ENCODE assay signal across 9 cellular contexts in the genomic region with DNA sequence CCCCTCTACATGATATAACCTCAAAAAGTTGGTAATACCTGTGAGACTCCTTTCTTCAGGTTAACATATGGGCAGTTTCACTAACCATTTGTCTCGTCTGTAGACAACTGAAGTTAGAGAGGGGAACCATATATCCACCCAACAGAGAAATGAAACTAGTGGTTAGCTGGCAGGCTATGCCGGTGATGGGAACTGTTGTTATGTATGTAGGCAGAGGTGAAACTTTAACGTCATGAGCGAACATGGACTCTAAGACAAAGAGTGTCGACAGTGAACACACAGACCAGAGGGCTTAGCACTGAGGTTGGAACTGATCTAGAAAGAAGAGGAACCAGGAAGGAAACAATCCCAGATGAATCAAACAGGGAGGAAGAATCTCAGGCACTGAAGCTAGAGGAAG.
A peak's percentile ranks its signal among the peaks of the same experiment; 100 is the strongest.
DNase-seq lines count a peak whose midpoint lies in the region; ATAC-seq, FAIRE-seq and TF ChIP-seq lines count a peak whose summit lies in the region.
"Had no signal": no experiment of that assay in that cellular context is flagged by ENCODE, and none has a peak within 500 bp of the region (broad histone marks: within the 10 kb centered on the region; RNA-seq: fewer than 3 reads in every experiment).

No MANE protein-coding gene starts in this region.

- no peak overlapping the region for H3K27ac ChIP-seq in CD4-positive, alpha-beta T cell (ENCODE audit: low read depth, low read length)

- H3K27ac Mint-ChIP-seq in CD4-positive, alpha-beta T cell, result peak overlapping the region; percentile 76

- H3K27me3 ChIP-seq in CD4-positive, alpha-beta T cell (ENCODE audit: control insufficient read depth, insufficient read depth, low read length), result no peaks in the 10 kb centered on the region

- intact Hi-C loops in CD4-positive, alpha-beta T cell (cut with DNase I, micrococcal nuclease), result no loop called here

- POLR2A ChIA-PET in CD4-positive, alpha-beta T cell (lab: Charles Lee), result interaction anchor here (1.0 to 3.6 kb wide), 2 partner anchors 15 to 113 kb away, joined by 3 to 14 read pairs; a partner anchor contains a TSS

- peaks cover 97% of the 10 kb centered on the region for H3K36me3 Mint-ChIP-seq in CD4-positive, alpha-beta T cell (ENCODE audit: low read depth)
- peaks cover 76% of the 10 kb centered on the region for H3K36me3 Mint-ChIP-seq in activated T-cell treated with anti-CD3 and anti-CD28 coated beads, Interleukin-2, amount 50 U/mL, for 4 hours (ENCODE audit: insufficient read depth)

- CTCF ChIA-PET in CD4-positive, alpha-beta T cell (lab: Charles Lee), result interaction anchor here (0.6 to 1.7 kb wide), 3 partner anchors 13 to 70 kb away, joined by 3 read pairs; no protein-coding TSS in a partner anchor

- FAIRE-seq in GM19239 (lab: Jason Lieb, UNC) (peak; percentile 100), RCC 7860 (lab: Jason Lieb, UNC) (no peak)
- FAIRE-seq: endometrium had no signal

- H3K4me3 Mint-ChIP-seq in CD4-positive, alpha-beta T cell, result peak overlapping the region; percentile 71
- peak overlapping the region; percentile 59 for H3K4me3 Mint-ChIP-seq in activated T-cell treated with anti-CD3 and anti-CD28 coated beads, Interleukin-2, amount 50 U/mL, for 4 hours

- H3K4me1 Mint-ChIP-seq in CD4-positive, alpha-beta T cell (ENCODE audit: low read depth), result peaks cover 80% of the 10 kb centered on the region
- peaks cover 90% of the 10 kb centered on the region for H3K4me1 Mint-ChIP-seq in activated T-cell treated with anti-CD3 and anti-CD28 coated beads, Interleukin-2, amount 50 U/mL, for 4 hours (ENCODE audit: low read depth)

- no peaks in the 10 kb centered on the region for H3K9me3 Mint-ChIP-seq in CD4-positive, alpha-beta T cell
- H3K9me3 Mint-ChIP-seq in activated T-cell treated with anti-CD3 and anti-CD28 coated beads, Interleukin-2, amount 50 U/mL, for 4 hours, result peaks cover 6% of the 10 kb centered on the region

- ATAC-seq in CD4-positive, alpha-beta T cell (ENCODE audit: poor library complexity), result peak; percentile 76
- ATAC-seq in HG03097 (IDR thresholded peaks at IDR 0.05; ENCODE audit: low FRiP score, unreplicated experiment), result peak; percentile 85
- peak; percentile 78 to 85 for ATAC-seq in activated T-cell treated with anti-CD3 and anti-CD28 coated beads, Interleukin-2, amount 50 U/mL, for 4 hours

- no peaks in the 10 kb centered on the region for H3K9me3 ChIP-seq in CD4-positive, alpha-beta T cell (ENCODE audit: control insufficient read depth, low read length)

- H3K27me3 Mint-ChIP-seq in CD4-positive, alpha-beta T cell, result no peaks in the 10 kb centered on the region
- H3K27me3 Mint-ChIP-seq in activated T-cell treated with anti-CD3 and anti-CD28 coated beads, Interleukin-2, amount 50 U/mL, for 4 hours (ENCODE audit: low read depth), result no peaks in the 10 kb centered on the region

- TF ChIP-seq CTCF in CD4-positive, alpha-beta T cell (IDR thresholded peaks at IDR 0.05), result no peak

- no peak for DNase-seq in CD4-positive, alpha-beta T cell
- DNase-seq in GM19239 (ENCODE audit: insufficient read length, low spot score), result peak; percentile 60
- DNase-seq in activated T-cell treated with anti-CD3 and anti-CD28 coated beads, Interleukin-2, amount 50 U/mL, for 4 hours, result no peak
- no peak for DNase-seq in DMS79 treated with DMSO at 0.1 percent for 48 hours (lab: John Stamatoyannopoulos, UW)
- DNase-seq in NCI-H2196 treated with DMSO at 0.1 percent for 48 hours (lab: John Stamatoyannopoulos, UW; ENCODE audit: unreplicated experiment), result no peak
- no peak for DNase-seq in RCC 7860 (ENCODE audit: low spot score)
- no peak for DNase-seq in hippocampal formation (lab: John Stamatoyannopoulos, UW)
